Comparison of ENCODE assay signal across 2 cellular contexts in genomic region chr5:72557576-72558336, GRCh38.
TF ChIP-seq lines count a peak whose summit lies in the region.

No MANE protein-coding gene starts in this region.

TF ChIP-seq in GM23338, 12 proteins besides CTCF, POLR2A, EP300 and RAD21 (continued from another document):
- TF ChIP-seq STAT1 (IDR thresholded peaks at IDR 0.05; ENCODE audit: unreplicated experiment): no peak
- no peak for TF ChIP-seq CREB1 (CRISPR knock-in tag; IDR thresholded peaks at IDR 0.05; ENCODE audit: low read depth)
- no peak for TF ChIP-seq ETS1 (IDR thresholded peaks at IDR 0.05)
- TF ChIP-seq POLR2AphosphoS5 (IDR thresholded peaks at IDR 0.05; ENCODE audit: low read depth): no peak
- no peak for TF ChIP-seq EZH2 (IDR thresholded peaks at IDR 0.05; ENCODE audit: low read depth, unreplicated experiment)
- no peak for TF ChIP-seq JUNB (IDR thresholded peaks at IDR 0.05; ENCODE audit: unreplicated experiment)
- TF ChIP-seq NANOG (IDR thresholded peaks at IDR 0.05; ENCODE audit: borderline replicate concordance): no peak
- no peak for TF ChIP-seq ZNF114 (CRISPR knock-in tag; IDR thresholded peaks at IDR 0.05)
- TF ChIP-seq, protein P1, sequence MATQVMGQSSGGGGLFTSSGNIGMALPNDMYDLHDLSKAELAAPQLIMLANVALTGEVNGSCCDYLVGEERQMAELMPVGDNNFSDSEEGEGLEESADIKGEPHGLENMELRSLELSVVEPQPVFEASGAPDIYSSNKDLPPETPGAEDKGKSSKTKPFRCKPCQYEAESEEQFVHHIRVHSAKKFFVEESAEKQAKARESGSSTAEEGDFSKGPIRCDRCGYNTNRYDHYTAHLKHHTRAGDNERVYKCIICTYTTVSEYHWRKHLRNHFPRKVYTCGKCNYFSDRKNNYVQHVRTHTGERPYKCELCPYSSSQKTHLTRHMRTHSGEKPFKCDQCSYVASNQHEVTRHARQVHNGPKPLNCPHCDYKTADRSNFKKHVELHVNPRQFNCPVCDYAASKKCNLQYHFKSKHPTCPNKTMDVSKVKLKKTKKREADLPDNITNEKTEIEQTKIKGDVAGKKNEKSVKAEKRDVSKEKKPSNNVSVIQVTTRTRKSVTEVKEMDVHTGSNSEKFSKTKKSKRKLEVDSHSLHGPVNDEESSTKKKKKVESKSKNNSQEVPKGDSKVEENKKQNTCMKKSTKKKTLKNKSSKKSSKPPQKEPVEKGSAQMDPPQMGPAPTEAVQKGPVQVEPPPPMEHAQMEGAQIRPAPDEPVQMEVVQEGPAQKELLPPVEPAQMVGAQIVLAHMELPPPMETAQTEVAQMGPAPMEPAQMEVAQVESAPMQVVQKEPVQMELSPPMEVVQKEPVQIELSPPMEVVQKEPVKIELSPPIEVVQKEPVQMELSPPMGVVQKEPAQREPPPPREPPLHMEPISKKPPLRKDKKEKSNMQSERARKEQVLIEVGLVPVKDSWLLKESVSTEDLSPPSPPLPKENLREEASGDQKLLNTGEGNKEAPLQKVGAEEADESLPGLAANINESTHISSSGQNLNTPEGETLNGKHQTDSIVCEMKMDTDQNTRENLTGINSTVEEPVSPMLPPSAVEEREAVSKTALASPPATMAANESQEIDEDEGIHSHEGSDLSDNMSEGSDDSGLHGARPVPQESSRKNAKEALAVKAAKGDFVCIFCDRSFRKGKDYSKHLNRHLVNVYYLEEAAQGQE (IDR thresholded peaks at IDR 0.05; ENCODE audit: unreplicated experiment): no peak
- TF ChIP-seq, protein P2, sequence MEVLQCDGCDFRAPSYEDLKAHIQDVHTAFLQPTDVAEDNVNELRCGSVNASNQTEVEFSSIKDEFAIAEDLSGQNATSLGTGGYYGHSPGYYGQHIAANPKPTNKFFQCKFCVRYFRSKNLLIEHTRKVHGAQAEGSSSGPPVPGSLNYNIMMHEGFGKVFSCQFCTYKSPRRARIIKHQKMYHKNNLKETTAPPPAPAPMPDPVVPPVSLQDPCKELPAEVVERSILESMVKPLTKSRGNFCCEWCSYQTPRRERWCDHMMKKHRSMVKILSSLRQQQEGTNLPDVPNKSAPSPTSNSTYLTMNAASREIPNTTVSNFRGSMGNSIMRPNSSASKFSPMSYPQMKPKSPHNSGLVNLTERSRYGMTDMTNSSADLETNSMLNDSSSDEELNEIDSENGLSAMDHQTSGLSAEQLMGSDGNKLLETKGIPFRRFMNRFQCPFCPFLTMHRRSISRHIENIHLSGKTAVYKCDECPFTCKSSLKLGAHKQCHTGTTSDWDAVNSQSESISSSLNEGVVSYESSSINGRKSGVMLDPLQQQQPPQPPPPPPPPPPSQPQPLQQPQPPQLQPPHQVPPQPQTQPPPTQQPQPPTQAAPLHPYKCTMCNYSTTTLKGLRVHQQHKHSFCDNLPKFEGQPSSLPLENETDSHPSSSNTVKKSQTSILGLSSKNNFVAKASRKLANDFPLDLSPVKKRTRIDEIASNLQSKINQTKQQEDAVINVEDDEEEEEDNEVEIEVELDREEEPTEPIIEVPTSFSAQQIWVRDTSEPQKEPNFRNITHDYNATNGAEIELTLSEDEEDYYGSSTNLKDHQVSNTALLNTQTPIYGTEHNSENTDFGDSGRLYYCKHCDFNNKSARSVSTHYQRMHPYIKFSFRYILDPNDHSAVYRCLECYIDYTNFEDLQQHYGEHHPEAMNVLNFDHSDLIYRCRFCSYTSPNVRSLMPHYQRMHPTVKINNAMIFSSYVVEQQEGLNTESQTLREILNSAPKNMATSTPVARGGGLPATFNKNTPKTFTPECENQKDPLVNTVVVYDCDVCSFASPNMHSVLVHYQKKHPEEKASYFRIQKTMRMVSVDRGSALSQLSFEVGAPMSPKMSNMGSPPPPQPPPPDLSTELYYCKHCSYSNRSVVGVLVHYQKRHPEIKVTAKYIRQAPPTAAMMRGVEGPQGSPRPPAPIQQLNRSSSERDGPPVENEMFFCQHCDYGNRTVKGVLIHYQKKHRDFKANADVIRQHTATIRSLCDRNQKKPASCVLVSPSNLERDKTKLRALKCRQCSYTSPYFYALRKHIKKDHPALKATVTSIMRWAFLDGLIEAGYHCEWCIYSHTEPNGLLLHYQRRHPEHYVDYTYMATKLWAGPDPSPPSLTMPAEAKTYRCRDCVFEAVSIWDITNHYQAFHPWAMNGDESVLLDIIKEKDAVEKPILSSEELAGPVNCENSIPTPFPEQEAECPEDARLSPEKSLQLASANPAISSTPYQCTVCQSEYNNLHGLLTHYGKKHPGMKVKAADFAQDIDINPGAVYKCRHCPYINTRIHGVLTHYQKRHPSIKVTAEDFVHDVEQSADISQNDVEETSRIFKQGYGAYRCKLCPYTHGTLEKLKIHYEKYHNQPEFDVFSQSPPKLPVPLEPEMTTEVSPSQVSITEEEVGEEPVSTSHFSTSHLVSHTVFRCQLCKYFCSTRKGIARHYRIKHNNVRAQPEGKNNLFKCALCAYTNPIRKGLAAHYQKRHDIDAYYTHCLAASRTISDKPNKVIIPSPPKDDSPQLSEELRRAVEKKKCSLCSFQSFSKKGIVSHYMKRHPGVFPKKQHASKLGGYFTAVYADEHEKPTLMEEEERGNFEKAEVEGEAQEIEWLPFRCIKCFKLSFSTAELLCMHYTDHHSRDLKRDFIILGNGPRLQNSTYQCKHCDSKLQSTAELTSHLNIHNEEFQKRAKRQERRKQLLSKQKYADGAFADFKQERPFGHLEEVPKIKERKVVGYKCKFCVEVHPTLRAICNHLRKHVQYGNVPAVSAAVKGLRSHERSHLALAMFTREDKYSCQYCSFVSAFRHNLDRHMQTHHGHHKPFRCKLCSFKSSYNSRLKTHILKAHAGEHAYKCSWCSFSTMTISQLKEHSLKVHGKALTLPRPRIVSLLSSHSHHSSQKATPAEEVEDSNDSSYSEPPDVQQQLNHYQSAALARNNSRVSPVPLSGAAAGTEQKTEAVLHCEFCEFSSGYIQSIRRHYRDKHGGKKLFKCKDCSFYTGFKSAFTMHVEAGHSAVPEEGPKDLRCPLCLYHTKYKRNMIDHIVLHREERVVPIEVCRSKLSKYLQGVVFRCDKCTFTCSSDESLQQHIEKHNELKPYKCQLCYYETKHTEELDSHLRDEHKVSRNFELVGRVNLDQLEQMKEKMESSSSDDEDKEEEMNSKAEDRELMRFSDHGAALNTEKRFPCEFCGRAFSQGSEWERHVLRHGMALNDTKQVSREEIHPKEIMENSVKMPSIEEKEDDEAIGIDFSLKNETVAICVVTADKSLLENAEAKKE (CRISPR knock-in tag; IDR thresholded peaks at IDR 0.05): no peak
- TF ChIP-seq EZH2phosphoT487 (IDR thresholded peaks at IDR 0.05; ENCODE audit: unreplicated experiment): no peak

TF ChIP-seq in GM12878, 131 proteins besides CTCF, POLR2A, EP300 and RAD21 (continued from another document):
- TF ChIP-seq E2F8 (IDR thresholded peaks at IDR 0.05; ENCODE audit: low read depth, partially characterized antibody): no peak
- TF ChIP-seq ZBTB40 (IDR thresholded peaks at IDR 0.05; ENCODE audit: borderline replicate concordance): no peak
- no peak for TF ChIP-seq SREBF1 (IDR thresholded peaks at IDR 0.05; ENCODE audit: low read length)
- TF ChIP-seq ZNF207 (IDR thresholded peaks at IDR 0.05; ENCODE audit: borderline replicate concordance): no peak
- TF ChIP-seq RELB (IDR thresholded peaks at IDR 0.05; ENCODE audit: low read depth): no peak
- TF ChIP-seq PRDM15 (CRISPR knock-in tag; IDR thresholded peaks at IDR 0.05): no peak
- no peak for TF ChIP-seq EGR1 (IDR thresholded peaks at IDR 0.05; ENCODE audit: borderline replicate concordance in 1 of 2, low read depth in 2 of 2, low read length in 2 of 2)
